16 cellular contexts compared by ENCODE assay signal in genomic region chr10:127813290-127813689, GRCh38.
DNase-seq lines count a peak whose midpoint lies in the region; ATAC-seq and TF ChIP-seq lines count a peak whose summit lies in the region.
"Had no signal": no experiment of that assay in that cellular context is flagged by ENCODE, and none has a peak within 500 bp of the region (broad histone marks: within the 10 kb centered on the region; RNA-seq: fewer than 3 reads in every experiment).

No MANE protein-coding gene starts in this region.

- no peak overlapping the region for H3K4me3 ChIP-seq in Loucy (ENCODE audit: low read length, poor library complexity, severe bottlenecking)
- no peak overlapping the region for H3K4me3 ChIP-seq in endodermal cell (ENCODE audit: low read length)
- H3K4me3 ChIP-seq in body of pancreas: no peak overlapping the region

- no peak for TF ChIP-seq POLR2A in body of pancreas (IDR thresholded peaks at IDR 0.05)

- DNase-seq in ELR (ENCODE audit: low read depth) (peak; percentile 2), endodermal cell (no peak), myocyte (ENCODE audit: low read depth) (peak; percentile 14), RWPE1 (ENCODE audit: low spot score) (no peak), body of pancreas (no peak)
- DNase-seq in naive thymus-derived CD8-positive, alpha-beta T cell: no peak
- DNase-seq: activated CD4-positive, alpha-beta T cell treated with anti-CD3 and anti-CD28 coated beads for 1 hour; CD4-positive, CD25-positive, alpha-beta regulatory T cell; immature natural killer cell; KG1; NCI-H226; stimulated activated CD4-positive, alpha-beta T cell treated with anti-CD3 and anti-CD28 coated beads, Interleukin-1b, Interleukin-23, amount 100 ng/mL, for 48 hours; stimulated activated naive CD4-positive, alpha-beta T cell had no signal

- POLR2A ChIA-PET in RWPE1 (lab: Yijun Ruan, JAX; ENCODE audit: low non-redundant PET): no interaction called here
- POLR2A ChIA-PET in naive thymus-derived CD8-positive, alpha-beta T cell (lab: Charles Lee): no interaction called here

- peaks cover 4% of the 10 kb centered on the region for H3K36me3 Mint-ChIP-seq in endodermal cell (ENCODE audit: low read depth)
- H3K36me3 Mint-ChIP-seq in naive thymus-derived CD8-positive, alpha-beta T cell: no peaks in the 10 kb centered on the region
- H3K36me3 Mint-ChIP-seq: CD4-positive, CD25-positive, alpha-beta regulatory T cell; immature natural killer cell had no signal

- no peaks in the 10 kb centered on the region for H3K9me2 ChIP-seq in Loucy (replicated peaks; ENCODE audit: low read depth, low read length)

- H2AFZ ChIP-seq in Loucy (ENCODE audit: low read length): no peak overlapping the region

- H3K27ac ChIP-seq in endodermal cell (ENCODE audit: low read depth, low read length): no peak overlapping the region
- no peak overlapping the region for H3K27ac ChIP-seq in RWPE1
- H3K27ac ChIP-seq in body of pancreas: no peak overlapping the region

- no peak for ATAC-seq in body of pancreas
- ATAC-seq in GM21423 (IDR thresholded peaks at IDR 0.05; ENCODE audit: unreplicated experiment): no peak
- no peak for ATAC-seq in naive thymus-derived CD8-positive, alpha-beta T cell

- H4K20me1 ChIP-seq in Loucy (ENCODE audit: insufficient read depth, low read length, poor library complexity, severe bottlenecking): no peaks in the 10 kb centered on the region

- H3K27ac Mint-ChIP-seq in endodermal cell: no peak overlapping the region
- no peak overlapping the region for H3K27ac Mint-ChIP-seq in naive thymus-derived CD8-positive, alpha-beta T cell
- H3K27ac Mint-ChIP-seq: activated T-helper 1 cell treated with anti-CD3 and anti-CD28 coated beads, Interleukin-12 subunit alpha, Interleukin-12 subunit beta, Interleukin-2, Interleukin-4 antibody, amounts not matched to agents 30 ng/mL and 10 ng/mL and 1 ng/mL, durations not matched to agents 14 hours and 24 hours and 36 hours; CD4-positive, CD25-positive, alpha-beta regulatory T cell; immature natural killer cell had no signal

- H3K4me2 ChIP-seq in Loucy (ENCODE audit: low read depth, low read length, poor library complexity, severe bottlenecking): no peak overlapping the region

- H3K9me3 Mint-ChIP-seq in endodermal cell: peaks cover 21% of the 10 kb centered on the region
- H3K9me3 Mint-ChIP-seq in naive thymus-derived CD8-positive, alpha-beta T cell: peaks cover 0 to 6% (median 0%) of the 10 kb centered on the region in 9 donors
- H3K9me3 Mint-ChIP-seq: activated T-helper 1 cell treated with anti-CD3 and anti-CD28 coated beads, Interleukin-12 subunit alpha, Interleukin-12 subunit beta, Interleukin-2, Interleukin-4 antibody, amounts not matched to agents 30 ng/mL and 10 ng/mL and 1 ng/mL, durations not matched to agents 14 hours and 24 hours and 36 hours; immature natural killer cell had no signal

- intact Hi-C loops in body of pancreas (cut with DNase I): no loop called here

- H3F3A ChIP-seq in Loucy (ENCODE audit: low read depth): no peaks in the 10 kb centered on the region

- CTCF ChIA-PET in RWPE1 (lab: Yijun Ruan, JAX): interaction anchor here (0.5 to 2.8 kb wide), 8 partner anchors 11 to 1811 kb away, joined by 3 to 25 read pairs (median 4); no protein-coding TSS in a partner anchor

- peaks cover 7% of the 10 kb centered on the region for H3K4me1 Mint-ChIP-seq in endodermal cell
- no peaks in the 10 kb centered on the region for H3K4me1 Mint-ChIP-seq in naive thymus-derived CD8-positive, alpha-beta T cell
- H3K4me1 Mint-ChIP-seq: CD4-positive, CD25-positive, alpha-beta regulatory T cell; immature natural killer cell had no signal

- H3K27me3 Mint-ChIP-seq in endodermal cell (ENCODE audit: insufficient read depth): peaks cover 32% of the 10 kb centered on the region
- H3K27me3 Mint-ChIP-seq in naive thymus-derived CD8-positive, alpha-beta T cell: peaks cover 2 to 28% (median 11%) of the 10 kb centered on the region in 5 donors
- H3K27me3 Mint-ChIP-seq: CD4-positive, CD25-positive, alpha-beta regulatory T cell had no signal

- TF ChIP-seq CTCF in Loucy (conservative IDR thresholded peaks at IDR 0.05; ENCODE audit: low read length): peak; percentile 14; the same call in 1 of the 2 replicates
- peak; percentile 84 for TF ChIP-seq CTCF in endodermal cell (conservative IDR thresholded peaks at IDR 0.05)
- no peak for TF ChIP-seq CTCF in RWPE1 (conservative IDR thresholded peaks at IDR 0.05; ENCODE audit: low read depth)
- TF ChIP-seq CTCF in body of pancreas (IDR thresholded peaks at IDR 0.05): no peak

- H3K9ac ChIP-seq in Loucy (ENCODE audit: low read depth, low read length, poor library complexity, severe bottlenecking) (no peak overlapping the region), endodermal cell (ENCODE audit: extremely low read depth, low read length, poor library complexity, severe bottlenecking) (no peak overlapping the region)

- H3K36me3 ChIP-seq in Loucy (ENCODE audit: insufficient read depth, low read length) (no peaks in the 10 kb centered on the region), endodermal cell (ENCODE audit: control insufficient read depth, insufficient read depth, low read length) (no peaks in the 10 kb centered on the region), body of pancreas (replicated peaks in 1 of 2; ENCODE audit: insufficient read depth in 1 of 2, low read depth in 2 of 2) (no peaks in the 10 kb centered on the region)

- no peaks in the 10 kb centered on the region for H3K79me2 ChIP-seq in Loucy (ENCODE audit: insufficient read depth, low read length)

- H3K4me1 ChIP-seq in Loucy (ENCODE audit: insufficient read depth, low read length, poor library complexity, severe bottlenecking) (no peaks in the 10 kb centered on the region), endodermal cell (ENCODE audit: control insufficient read depth, insufficient read depth, low read length) (peaks cover 3% of the 10 kb centered on the region), body of pancreas (no peaks in the 10 kb centered on the region)

- no peaks in the 10 kb centered on the region for H3K9me3 ChIP-seq in Loucy (ENCODE audit: insufficient read depth, low read depth, low read length)
- peaks cover 10% of the 10 kb centered on the region for H3K9me3 ChIP-seq in endodermal cell (ENCODE audit: control insufficient read depth, low read length)
- no peaks in the 10 kb centered on the region for H3K9me3 ChIP-seq in body of pancreas

- no peaks in the 10 kb centered on the region for H3K27me3 ChIP-seq in Loucy (ENCODE audit: insufficient read depth, low read length, poor library complexity, severe bottlenecking)
- peaks cover 53% of the 10 kb centered on the region for H3K27me3 ChIP-seq in endodermal cell (ENCODE audit: control insufficient read depth, insufficient read depth, low read length, poor library complexity, severe bottlenecking)
- H3K27me3 ChIP-seq in body of pancreas: no peaks in the 10 kb centered on the region

- 37 to 51% methylated on average over 2 of the region's 2 CpGs for WGBS in endodermal cell (ENCODE audit: insufficient coverage in 1 of 2, insufficient read length in 1 of 2), 2 experiments
- WGBS in body of pancreas, 2 donors: 9 to 17% methylated on average over 2 of the region's 2 CpGs

- no peak overlapping the region for H3K4me3 Mint-ChIP-seq in endodermal cell
- H3K4me3 Mint-ChIP-seq in naive thymus-derived CD8-positive, alpha-beta T cell: no peak overlapping the region
- H3K4me3 Mint-ChIP-seq: activated T-helper 1 cell treated with anti-CD3 and anti-CD28 coated beads, Interleukin-12 subunit alpha, Interleukin-12 subunit beta, Interleukin-2, Interleukin-4 antibody, amounts not matched to agents 30 ng/mL and 10 ng/mL and 1 ng/mL, durations not matched to agents 14 hours and 24 hours and 36 hours; CD4-positive, CD25-positive, alpha-beta regulatory T cell; immature natural killer cell had no signal

Comparison
In these comparisons a context has a peak if more than half of its experiments do, and no peak if none do; other contexts are left out.
1. DNase-seq: peak in ELR (single experiment) and myocyte (single experiment); none in endodermal cell (single experiment), RWPE1 (single experiment), body of pancreas (0 of 4) and naive thymus-derived CD8-positive, alpha-beta T cell (0 of 10).
2. CTCF ChIP-seq: peak in Loucy (single experiment) and endodermal cell (single experiment); none in RWPE1 (single experiment) and body of pancreas (0 of 7).